14 cellular contexts compared by ENCODE assay signal in genomic region chr1:21696931-21697330, GRCh38. TPM values are rescaled to one million over a fixed set of nuclear protein-coding genes. Genes with fewer than 3 reads are reported as not detected.
"Had no signal": no experiment of that assay in that cellular context is flagged by ENCODE, and none has a peak within 500 bp of the region (broad histone marks: within the 10 kb centered on the region; RNA-seq: fewer than 3 reads in every experiment).

No MANE protein-coding gene starts in this region.

- H3K9me3 Mint-ChIP-seq: activated naive CD4-positive, alpha-beta T cell treated with anti-CD3 and anti-CD28 coated beads, Interleukin-2, amount 50 U/mL, for 24 hours; naive B cell; stimulated activated effector memory CD8-positive, alpha-beta T cell treated with anti-CD3 and anti-CD28 coated beads, Interleukin-12 subunit alpha, Interleukin-12 subunit beta, amount 100 ng/mL, for 72 hours had no signal

- ATAC-seq: left lobe of liver; pancreas; stimulated activated effector memory CD8-positive, alpha-beta T cell treated with anti-CD3 and anti-CD28 coated beads, Interleukin-12 subunit alpha, Interleukin-12 subunit beta, amount 100 ng/mL, for 72 hours had no signal

- H3K27ac Mint-ChIP-seq: activated naive CD4-positive, alpha-beta T cell treated with anti-CD3 and anti-CD28 coated beads, Interleukin-2, amount 50 U/mL, for 24 hours; stimulated activated effector memory CD8-positive, alpha-beta T cell treated with anti-CD3 and anti-CD28 coated beads, Interleukin-12 subunit alpha, Interleukin-12 subunit beta, amount 100 ng/mL, for 72 hours had no signal

- H3K4me1 ChIP-seq: pancreas, sigmoid colon, spleen had no signal

- H3K9me3 ChIP-seq: pancreas, sigmoid colon, spleen had no signal

- DNase-seq: activated CD4-positive, alpha-beta T cell treated with anti-CD3 and anti-CD28 coated beads for 1 hour; activated CD4-positive, alpha-beta T cell treated with anti-CD3 and anti-CD28 coated beads, Interleukin-2, amount 50 U/mL, for 4 hours; amniotic stem cell; dorsolateral prefrontal cortex; naive B cell; pancreas; sigmoid colon; spleen had no signal

- H3K27me3 Mint-ChIP-seq: activated naive CD4-positive, alpha-beta T cell treated with anti-CD3 and anti-CD28 coated beads, Interleukin-2, amount 50 U/mL, for 24 hours; naive B cell had no signal

- H3K4me3 ChIP-seq: dorsolateral prefrontal cortex, hepatocyte, pancreas, sigmoid colon, spleen had no signal

- H3K4me1 Mint-ChIP-seq: activated naive CD4-positive, alpha-beta T cell treated with anti-CD3 and anti-CD28 coated beads, Interleukin-2, amount 50 U/mL, for 24 hours; naive B cell; stimulated activated effector memory CD8-positive, alpha-beta T cell treated with anti-CD3 and anti-CD28 coated beads, Interleukin-12 subunit alpha, Interleukin-12 subunit beta, amount 100 ng/mL, for 72 hours had no signal

- H3K4me3 Mint-ChIP-seq: activated naive CD4-positive, alpha-beta T cell treated with anti-CD3 and anti-CD28 coated beads, Interleukin-2, amount 50 U/mL, for 24 hours; naive B cell; stimulated activated effector memory CD8-positive, alpha-beta T cell treated with anti-CD3 and anti-CD28 coated beads, Interleukin-12 subunit alpha, Interleukin-12 subunit beta, amount 100 ng/mL, for 72 hours had no signal

- H3K27ac ChIP-seq: hepatocyte, pancreas, sigmoid colon, spleen, VCaP had no signal

- H3K27me3 ChIP-seq: dorsolateral prefrontal cortex, hepatocyte, pancreas, sigmoid colon, spleen had no signal

RNA-seq across cellular contexts. Expression of gene RAP1GAP, which starts 27.8 kb away (rescaled TPM):
- total RNA-seq: glomerular endothelial cell had no signal
